Comparison of ENCODE assay signal across 29 cellular contexts in the genomic region with DNA sequence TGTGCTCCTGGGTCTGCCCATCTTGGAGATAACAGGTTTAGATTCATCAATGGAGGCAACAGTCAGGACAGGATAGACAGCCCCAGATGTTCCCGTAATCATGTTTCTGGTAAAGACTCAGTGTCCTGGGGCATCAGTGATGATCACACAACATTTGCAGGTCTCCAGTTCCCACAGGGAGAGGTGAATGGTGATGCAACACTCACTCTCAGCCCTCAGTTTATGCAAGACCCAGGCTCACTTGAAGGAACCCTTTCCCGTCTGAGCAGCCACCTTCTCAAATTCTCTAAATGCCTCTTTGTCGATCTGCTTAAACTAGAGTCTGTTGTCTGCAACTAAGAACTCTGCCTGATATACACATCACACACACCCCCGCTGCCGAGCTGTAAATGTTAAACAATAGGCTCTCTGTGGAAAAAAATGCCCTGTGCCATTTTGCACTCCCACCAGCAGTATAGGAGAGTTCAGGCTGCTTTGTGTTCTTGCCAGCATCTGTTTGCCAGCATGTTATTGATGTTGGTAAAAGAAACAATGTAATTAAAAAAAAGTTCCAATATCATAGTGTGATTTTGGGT. TPM values are rescaled to one million over a fixed set of nuclear protein-coding genes. Genes with fewer than 3 reads are reported as not detected.
"Had no signal": no experiment of that assay in that cellular context is flagged by ENCODE, and none has a peak within 500 bp of the region (broad histone marks: within the 10 kb centered on the region; RNA-seq: fewer than 3 reads in every experiment).

No MANE protein-coding gene starts in this region.

- DNase-seq: cerebellar nuclear complex; effector CD8-positive, alpha-beta T cell; endodermal cell; foreskin keratinocyte; glutamatergic neuron; heart right ventricle; hippocampal formation; left ventricle myocardium superior; lower lobe of right lung; natural killer cell; occipital lobe; sigmoid colon; stimulated activated CD4-positive, alpha-beta T cell treated with anti-CD3 and anti-CD28 coated beads, Interleukin-2, amount 100 ng/mL, for 24 hours; stimulated activated CD4-positive, alpha-beta T cell treated with anti-CD3 and anti-CD28 coated beads, Interleukin-4, amount 100 ng/mL, for 24 hours; stimulated activated naive CD8-positive, alpha-beta T cell treated with anti-CD3 and anti-CD28 coated beads, Interleukin-15, Interleukin-2, amounts not matched to agents 100 U/mL and 50 U/mL, for 24 hours; substantia nigra; upper lobe of right lung; uterus had no signal

- FAIRE-seq: keratinocyte had no signal

- ATAC-seq: foreskin keratinocyte; heart right ventricle; left ventricle myocardium superior; lower lobe of right lung; natural killer cell; stimulated activated memory B cell treated with anti-CD40 and anti-IgM and Interleukin-4, amounts not matched to agents 10 μg/mL and 1 μg/mL and 100 μg/mL, for 72 hours; stimulated activated naive CD8-positive, alpha-beta T cell treated with anti-CD3 and anti-CD28 coated beads, Interleukin-15, Interleukin-2, amounts not matched to agents 100 U/mL and 50 U/mL, for 24 hours; upper lobe of right lung had no signal

RNA-seq across cellular contexts. Expression of a gene that starts 30.1 kb away (rescaled TPM):
- total RNA-seq: endodermal cell, epithelial cell of proximal tubule, esophagus muscularis mucosa, fibroblast of lung, foreskin keratinocyte, left ventricle myocardium superior, lower lobe of right lung, mononuclear cell, natural killer cell, occipital lobe, progenitor cell of endocrine pancreas, skeletal muscle tissue, thoracic aorta, tibial nerve, upper lobe of right lung, uterus had no signal
- polyA plus RNA-seq: fibroblast of lung, foreskin keratinocyte, heart right ventricle, keratinocyte, neural cell, sigmoid colon had no signal
